Comparison of ENCODE assay signal across 1 cellular context in the genomic region with DNA sequence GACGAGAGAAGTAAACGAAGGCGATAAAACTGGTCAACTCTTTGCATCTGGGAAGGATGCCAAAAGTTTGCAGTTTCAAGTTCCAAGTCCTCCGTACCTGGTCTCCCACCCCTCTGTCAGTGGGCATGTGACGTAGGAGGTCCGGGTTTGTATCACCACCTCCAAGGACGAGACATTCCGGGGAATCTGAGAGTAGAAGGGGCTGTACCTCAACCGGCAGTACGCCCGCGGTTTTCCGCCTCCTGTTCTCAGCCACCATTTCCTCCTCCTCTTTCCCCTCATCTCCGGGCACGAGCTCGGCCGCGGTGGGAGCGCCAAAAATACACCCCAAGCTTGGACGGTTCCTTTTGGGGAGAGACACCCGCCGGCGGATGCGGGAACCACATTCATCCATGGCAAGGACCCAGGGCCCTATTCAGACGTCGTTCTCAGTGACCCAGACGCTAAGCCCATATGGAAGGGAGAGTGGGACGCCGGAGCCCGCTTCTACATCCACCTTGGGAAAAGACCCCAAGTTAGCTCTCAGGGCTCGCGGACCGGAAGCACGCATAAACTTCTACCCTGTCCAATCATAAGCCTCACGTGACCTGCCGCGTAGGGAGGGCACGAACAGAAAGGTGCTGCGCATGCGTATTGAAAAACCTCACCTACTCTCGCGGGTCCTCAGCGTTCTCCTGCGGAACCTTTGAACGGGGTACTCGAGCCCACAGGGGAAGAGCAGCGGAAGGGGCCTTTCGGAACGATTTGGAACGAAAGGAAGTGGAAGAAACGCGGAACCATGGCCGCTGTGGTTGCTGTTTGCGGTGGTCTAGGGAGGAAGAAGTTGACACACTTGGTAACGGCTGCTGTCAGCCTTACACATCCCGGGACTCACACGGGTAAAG.
TF ChIP-seq lines count a peak whose summit lies in the region.

Gene HELQ, minus strand, starts transcription at position 524 of the 884 bp plus-strand sequence. Its CDS starts 130 bp downstream, at position 394.
Gene MRPS18C, plus strand, starts transcription at position 759 of the 884 bp plus-strand sequence. Its CDS starts 20 bp downstream, at position 779.

TF ChIP-seq in K562, 482 proteins besides CTCF, POLR2A, EP300 and RAD21 (continued from another document):
- TF ChIP-seq MYBL2 (IDR thresholded peaks at IDR 0.05; ENCODE audit: low read depth) (peak; percentile 67), MYBL2 (CRISPR knock-in tag; IDR thresholded peaks at IDR 0.05; ENCODE audit: borderline replicate concordance) (no peak), CCAR2 (IDR thresholded peaks at IDR 0.05; ENCODE audit: low read depth, low read length) (0 out of 2 replicates have a peak, but pooled peaks have one; percentile 66), ZNF445 (CRISPR knock-in tag; IDR thresholded peaks at IDR 0.05; ENCODE audit: low read depth) (no peak), MAFK (IDR thresholded peaks at IDR 0.05; ENCODE audit: low read length) (peak; percentile 33; the same call in 1 of the 2 replicates), ZNF436 (CRISPR knock-in tag; IDR thresholded peaks at IDR 0.05) (no peak), ZBTB7A (IDR thresholded peaks at IDR 0.05; ENCODE audit: borderline replicate concordance, control insufficient read depth, low read depth, low read length) (peak; percentile 74; the same call in 1 of the 2 replicates), IFI16 (CRISPR knock-in tag; IDR thresholded peaks at IDR 0.05) (no peak), SMARCA5 (IDR thresholded peaks at IDR 0.05) (no peak), CBFB (CRISPR knock-in tag; IDR thresholded peaks at IDR 0.05) (peak; percentile 18; the same call in 1 of the 2 replicates), ZFP1 (CRISPR knock-in tag; IDR thresholded peaks at IDR 0.05) (no peak), AFF4 (CRISPR knock-in tag; IDR thresholded peaks at IDR 0.05) (no peak; the same call in none of the 2 replicates), HDAC2 (IDR thresholded peaks at IDR 0.05) (peak; percentile 43; the same call in 1 of the 2 replicates), SIN3B (IDR thresholded peaks at IDR 0.05; ENCODE audit: low read depth) (peak; percentile 96), PHTF2 (CRISPR knock-in tag; IDR thresholded peaks at IDR 0.05) (no peak), JUN (IDR thresholded peaks at IDR 0.05; ENCODE audit: borderline replicate concordance, low read depth, low read length) (no peak; the same call in 1 of the 2 replicates), JUN (CRISPR knock-in tag; IDR thresholded peaks at IDR 0.05; ENCODE audit: borderline replicate concordance) (0 out of 2 replicates have a peak, but pooled peaks have one; percentile 7), ZNF395 (CRISPR knock-in tag; IDR thresholded peaks at IDR 0.05) (peak; percentile 87; the same call in 1 of the 2 replicates), KDM4B (IDR thresholded peaks at IDR 0.05; ENCODE audit: borderline replicate concordance in 2 of 2, low read depth in 1 of 2) (peak in 1 of 2 experiments; percentile 96; a peak in 1 of 4 replicates), HNRNPH1 (optimal IDR thresholded peaks at IDR 0.05; ENCODE audit: low read depth, low read length) (no peak), HMGXB4 (CRISPR knock-in tag; IDR thresholded peaks at IDR 0.05) (no peak), XRCC3 (IDR thresholded peaks at IDR 0.05) (no peak), NFIC (IDR thresholded peaks at IDR 0.05) (peak; percentile 85)
- TF ChIP-seq, protein P1, sequence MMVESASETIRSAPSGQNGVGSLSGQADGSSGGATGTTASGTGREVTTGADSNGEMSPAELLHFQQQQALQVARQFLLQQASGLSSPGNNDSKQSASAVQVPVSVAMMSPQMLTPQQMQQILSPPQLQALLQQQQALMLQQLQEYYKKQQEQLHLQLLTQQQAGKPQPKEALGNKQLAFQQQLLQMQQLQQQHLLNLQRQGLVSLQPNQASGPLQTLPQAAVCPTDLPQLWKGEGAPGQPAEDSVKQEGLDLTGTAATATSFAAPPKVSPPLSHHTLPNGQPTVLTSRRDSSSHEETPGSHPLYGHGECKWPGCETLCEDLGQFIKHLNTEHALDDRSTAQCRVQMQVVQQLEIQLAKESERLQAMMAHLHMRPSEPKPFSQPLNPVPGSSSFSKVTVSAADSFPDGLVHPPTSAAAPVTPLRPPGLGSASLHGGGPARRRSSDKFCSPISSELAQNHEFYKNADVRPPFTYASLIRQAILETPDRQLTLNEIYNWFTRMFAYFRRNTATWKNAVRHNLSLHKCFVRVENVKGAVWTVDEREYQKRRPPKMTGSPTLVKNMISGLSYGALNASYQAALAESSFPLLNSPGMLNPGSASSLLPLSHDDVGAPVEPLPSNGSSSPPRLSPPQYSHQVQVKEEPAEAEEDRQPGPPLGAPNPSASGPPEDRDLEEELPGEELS (CRISPR knock-in tag; IDR thresholded peaks at IDR 0.05; ENCODE audit: borderline replicate concordance) = 0 out of 2 replicates have a peak, but pooled peaks have one; percentile 28
- TF ChIP-seq, protein P2, sequence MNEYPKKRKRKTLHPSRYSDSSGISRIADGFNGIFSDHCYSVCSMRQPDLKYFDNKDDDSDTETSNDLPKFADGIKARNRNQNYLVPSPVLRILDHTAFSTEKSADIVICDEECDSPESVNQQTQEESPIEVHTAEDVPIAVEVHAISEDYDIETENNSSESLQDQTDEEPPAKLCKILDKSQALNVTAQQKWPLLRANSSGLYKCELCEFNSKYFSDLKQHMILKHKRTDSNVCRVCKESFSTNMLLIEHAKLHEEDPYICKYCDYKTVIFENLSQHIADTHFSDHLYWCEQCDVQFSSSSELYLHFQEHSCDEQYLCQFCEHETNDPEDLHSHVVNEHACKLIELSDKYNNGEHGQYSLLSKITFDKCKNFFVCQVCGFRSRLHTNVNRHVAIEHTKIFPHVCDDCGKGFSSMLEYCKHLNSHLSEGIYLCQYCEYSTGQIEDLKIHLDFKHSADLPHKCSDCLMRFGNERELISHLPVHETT (CRISPR knock-in tag; conservative IDR thresholded peaks at IDR 0.05 in 1 of 2, IDR thresholded peaks at IDR 0.05 in 1 of 2) = peak in 1 of 2 experiments; percentile 71; a peak in 1 of 4 replicates
- TF ChIP-seq, protein P3, sequence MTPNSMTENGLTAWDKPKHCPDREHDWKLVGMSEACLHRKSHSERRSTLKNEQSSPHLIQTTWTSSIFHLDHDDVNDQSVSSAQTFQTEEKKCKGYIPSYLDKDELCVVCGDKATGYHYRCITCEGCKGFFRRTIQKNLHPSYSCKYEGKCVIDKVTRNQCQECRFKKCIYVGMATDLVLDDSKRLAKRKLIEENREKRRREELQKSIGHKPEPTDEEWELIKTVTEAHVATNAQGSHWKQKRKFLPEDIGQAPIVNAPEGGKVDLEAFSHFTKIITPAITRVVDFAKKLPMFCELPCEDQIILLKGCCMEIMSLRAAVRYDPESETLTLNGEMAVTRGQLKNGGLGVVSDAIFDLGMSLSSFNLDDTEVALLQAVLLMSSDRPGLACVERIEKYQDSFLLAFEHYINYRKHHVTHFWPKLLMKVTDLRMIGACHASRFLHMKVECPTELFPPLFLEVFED (CRISPR knock-in tag; conservative IDR thresholded peaks at IDR 0.05) = 0 out of 2 replicates have a peak, but pooled peaks have one; percentile 14
